8 cellular contexts compared by ENCODE assay signal in genomic region chr2:110770696-110771425, GRCh38. TPM values are rescaled to one million over a fixed set of nuclear protein-coding genes. Genes with fewer than 3 reads are reported as not detected.
DNase-seq lines count a peak whose midpoint lies in the region; ATAC-seq and TF ChIP-seq lines count a peak whose summit lies in the region.

No MANE protein-coding gene starts in this region.

- H3K27me3 ChIP-seq in BE2C = no peaks in the 10 kb centered on the region
- no peaks in the 10 kb centered on the region for H3K27me3 ChIP-seq in left lung
- H3K27me3 ChIP-seq in ovary = no peaks in the 10 kb centered on the region
- H3K27me3 ChIP-seq in uterus = no peaks in the 10 kb centered on the region

- H3K9me3 ChIP-seq in BE2C = no peaks in the 10 kb centered on the region
- no peaks in the 10 kb centered on the region for H3K9me3 ChIP-seq in left lung
- H3K9me3 ChIP-seq in ovary = no peaks in the 10 kb centered on the region
- no peaks in the 10 kb centered on the region for H3K9me3 ChIP-seq in uterus

- H3K27ac Mint-ChIP-seq in activated naive CD8-positive, alpha-beta T cell treated with anti-CD3 and anti-CD28 coated beads for 36 hours = no peak overlapping the region

- H3K27me3 Mint-ChIP-seq in activated naive CD8-positive, alpha-beta T cell treated with anti-CD3 and anti-CD28 coated beads for 36 hours = no peaks in the 10 kb centered on the region

- in situ Hi-C loops in ACHN (cut with HindIII; ENCODE audit: low pct_ligation_motif_present, low pct_unique_long_range_greater_than_20kb, low sequenced_read_pairs) = no loop called here

- H3K27ac ChIP-seq in left lung (no peak overlapping the region), ovary (no peak overlapping the region), uterus (no peak overlapping the region)

- no peak for TF ChIP-seq CTCF in BE2C (IDR thresholded peaks at IDR 0.05; ENCODE audit: low read depth, low read length)
- no peak for TF ChIP-seq CTCF in left lung (IDR thresholded peaks at IDR 0.05)
- no peak for TF ChIP-seq CTCF in ovary (IDR thresholded peaks at IDR 0.05)
- no peak for TF ChIP-seq CTCF in uterus (IDR thresholded peaks at IDR 0.05)

- H3K4me1 Mint-ChIP-seq in activated naive CD8-positive, alpha-beta T cell treated with anti-CD3 and anti-CD28 coated beads for 36 hours = no peaks in the 10 kb centered on the region

- no peak for TF ChIP-seq EP300 in ovary (IDR thresholded peaks at IDR 0.05)

- H3K36me3 ChIP-seq in BE2C (no peaks in the 10 kb centered on the region), left lung (no peaks in the 10 kb centered on the region), ovary (no peaks in the 10 kb centered on the region), uterus (no peaks in the 10 kb centered on the region)

- 4 to 12% (median 5%) methylated on average over 15 of the region's 15 CpGs for WGBS in ovary, 3 donors

- TF ChIP-seq POLR2A in ovary (IDR thresholded peaks at IDR 0.05) (no peak), uterus (IDR thresholded peaks at IDR 0.05) (no peak)

- H3K4me3 Mint-ChIP-seq in activated naive CD8-positive, alpha-beta T cell treated with anti-CD3 and anti-CD28 coated beads for 36 hours = no peak overlapping the region

- H3K4me1 ChIP-seq in BE2C (no peaks in the 10 kb centered on the region), left lung (peaks cover 0 to 3% of the 10 kb centered on the region in 2 donors), ovary (ENCODE audit: insufficient read depth) (peaks cover 5% of the 10 kb centered on the region), uterus (no peaks in the 10 kb centered on the region)

- DNase-seq in BE2C (peak; percentile 31), NCI-H1417 treated with DMSO at 0.1 percent for 48 hours (lab: John Stamatoyannopoulos, UW) (peak; percentile 29), amniotic epithelial cell (ENCODE audit: low read depth) (peak; percentile 14), left lung (no peak), ovary (no peak), uterus (no peak), ACHN (no peak)
- no peak for DNase-seq in activated naive CD8-positive, alpha-beta T cell treated with anti-CD3 and anti-CD28 coated beads for 36 hours

- intact Hi-C loops in left lung (cut with DNase I) = no loop called here
- intact Hi-C loops in ovary (cut with DNase I) = no loop called here
- intact Hi-C loops in uterus (cut with DNase I; ENCODE audit: low total_unique reads) = no loop called here

- peaks cover 3% of the 10 kb centered on the region for H3K9me3 Mint-ChIP-seq in activated naive CD8-positive, alpha-beta T cell treated with anti-CD3 and anti-CD28 coated beads for 36 hours

- ATAC-seq in left lung = peak; percentile 37

- H3K4me3 ChIP-seq in BE2C (ENCODE audit: low read depth, low read length) (peak overlapping the region; percentile 8), left lung (no peak overlapping the region), ovary (no peak overlapping the region), uterus (no peak overlapping the region)

- H3K36me3 Mint-ChIP-seq in activated naive CD8-positive, alpha-beta T cell treated with anti-CD3 and anti-CD28 coated beads for 36 hours = no peaks in the 10 kb centered on the region

RNA-seq across cellular contexts. Expression of gene ACOXL, which starts 38.5 kb away (rescaled TPM):
- polyA plus RNA-seq in BE2C (2012; ENCODE audit: insufficient read depth, insufficient read length, low read depth) = 0.82 TPM
- total RNA-seq in left lung (10 to 100 TPM; 29.3 to 30.3 TPM), ovary (under 1 TPM in 4 of 7 donors, not detected in 3; 0.17 to 0.24 (median 0.23) TPM), uterus (under 1 TPM in 2 of 4 donors, not detected in 2; 0.18 to 0.41 TPM)
- under 1 TPM in 1 of 2 donors, not detected in 1; 0.31 TPM for polyA plus RNA-seq in ovary
- not detected for total RNA-seq in activated naive CD8-positive, alpha-beta T cell treated with anti-CD3 and anti-CD28 coated beads for 36 hours

Comparison
In these comparisons a context has a peak if more than half of its experiments do, and no peak if none do; other contexts are left out.
1. DNase-seq: peak in BE2C (single experiment), NCI-H1417 treated with DMSO at 0.1 percent for 48 hours (single experiment) and amniotic epithelial cell (single experiment); none in left lung (0 of 2), ovary (0 of 5), activated naive CD8-positive, alpha-beta T cell treated with anti-CD3 and anti-CD28 coated beads for 36 hours (single experiment), uterus (0 of 2) and ACHN (single experiment).
2. RNA of gene ACOXL, which starts 38.5 kb away (total RNA-seq): 29.3 to 30.3 TPM in left lung; not detected in activated naive CD8-positive, alpha-beta T cell treated with anti-CD3 and anti-CD28 coated beads for 36 hours, 0.18 to 0.41 TPM in uterus and 0.17 to 0.24 TPM in ovary; every median in the first group is over 10 times any median in the second.